Comparison of ENCODE assay signal across 1 cellular context in the genomic region with DNA sequence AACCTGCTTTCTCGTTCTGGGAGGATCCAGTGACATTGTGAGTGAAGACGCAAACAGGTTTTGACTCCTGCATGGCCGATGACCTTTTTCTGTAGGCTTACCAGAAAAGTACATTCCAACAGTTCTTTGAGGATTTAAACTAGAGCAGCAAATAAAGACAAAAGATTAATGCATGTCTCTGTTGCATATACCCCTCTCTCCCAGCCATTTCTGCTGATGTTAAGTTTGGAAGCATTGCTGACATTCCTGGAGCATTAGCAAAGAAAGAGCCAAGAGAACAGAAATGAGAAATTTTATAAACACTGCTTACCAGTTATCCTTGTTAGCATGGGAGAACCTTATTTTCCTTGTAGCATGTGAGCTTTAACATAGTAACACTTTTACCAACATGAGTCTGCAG.
TF ChIP-seq lines count a peak whose summit lies in the region.

No MANE protein-coding gene starts in this region.

TF ChIP-seq in GM23338, 12 proteins besides CTCF, POLR2A, EP300 and RAD21 (continued from another document):
- TF ChIP-seq, protein P1, sequence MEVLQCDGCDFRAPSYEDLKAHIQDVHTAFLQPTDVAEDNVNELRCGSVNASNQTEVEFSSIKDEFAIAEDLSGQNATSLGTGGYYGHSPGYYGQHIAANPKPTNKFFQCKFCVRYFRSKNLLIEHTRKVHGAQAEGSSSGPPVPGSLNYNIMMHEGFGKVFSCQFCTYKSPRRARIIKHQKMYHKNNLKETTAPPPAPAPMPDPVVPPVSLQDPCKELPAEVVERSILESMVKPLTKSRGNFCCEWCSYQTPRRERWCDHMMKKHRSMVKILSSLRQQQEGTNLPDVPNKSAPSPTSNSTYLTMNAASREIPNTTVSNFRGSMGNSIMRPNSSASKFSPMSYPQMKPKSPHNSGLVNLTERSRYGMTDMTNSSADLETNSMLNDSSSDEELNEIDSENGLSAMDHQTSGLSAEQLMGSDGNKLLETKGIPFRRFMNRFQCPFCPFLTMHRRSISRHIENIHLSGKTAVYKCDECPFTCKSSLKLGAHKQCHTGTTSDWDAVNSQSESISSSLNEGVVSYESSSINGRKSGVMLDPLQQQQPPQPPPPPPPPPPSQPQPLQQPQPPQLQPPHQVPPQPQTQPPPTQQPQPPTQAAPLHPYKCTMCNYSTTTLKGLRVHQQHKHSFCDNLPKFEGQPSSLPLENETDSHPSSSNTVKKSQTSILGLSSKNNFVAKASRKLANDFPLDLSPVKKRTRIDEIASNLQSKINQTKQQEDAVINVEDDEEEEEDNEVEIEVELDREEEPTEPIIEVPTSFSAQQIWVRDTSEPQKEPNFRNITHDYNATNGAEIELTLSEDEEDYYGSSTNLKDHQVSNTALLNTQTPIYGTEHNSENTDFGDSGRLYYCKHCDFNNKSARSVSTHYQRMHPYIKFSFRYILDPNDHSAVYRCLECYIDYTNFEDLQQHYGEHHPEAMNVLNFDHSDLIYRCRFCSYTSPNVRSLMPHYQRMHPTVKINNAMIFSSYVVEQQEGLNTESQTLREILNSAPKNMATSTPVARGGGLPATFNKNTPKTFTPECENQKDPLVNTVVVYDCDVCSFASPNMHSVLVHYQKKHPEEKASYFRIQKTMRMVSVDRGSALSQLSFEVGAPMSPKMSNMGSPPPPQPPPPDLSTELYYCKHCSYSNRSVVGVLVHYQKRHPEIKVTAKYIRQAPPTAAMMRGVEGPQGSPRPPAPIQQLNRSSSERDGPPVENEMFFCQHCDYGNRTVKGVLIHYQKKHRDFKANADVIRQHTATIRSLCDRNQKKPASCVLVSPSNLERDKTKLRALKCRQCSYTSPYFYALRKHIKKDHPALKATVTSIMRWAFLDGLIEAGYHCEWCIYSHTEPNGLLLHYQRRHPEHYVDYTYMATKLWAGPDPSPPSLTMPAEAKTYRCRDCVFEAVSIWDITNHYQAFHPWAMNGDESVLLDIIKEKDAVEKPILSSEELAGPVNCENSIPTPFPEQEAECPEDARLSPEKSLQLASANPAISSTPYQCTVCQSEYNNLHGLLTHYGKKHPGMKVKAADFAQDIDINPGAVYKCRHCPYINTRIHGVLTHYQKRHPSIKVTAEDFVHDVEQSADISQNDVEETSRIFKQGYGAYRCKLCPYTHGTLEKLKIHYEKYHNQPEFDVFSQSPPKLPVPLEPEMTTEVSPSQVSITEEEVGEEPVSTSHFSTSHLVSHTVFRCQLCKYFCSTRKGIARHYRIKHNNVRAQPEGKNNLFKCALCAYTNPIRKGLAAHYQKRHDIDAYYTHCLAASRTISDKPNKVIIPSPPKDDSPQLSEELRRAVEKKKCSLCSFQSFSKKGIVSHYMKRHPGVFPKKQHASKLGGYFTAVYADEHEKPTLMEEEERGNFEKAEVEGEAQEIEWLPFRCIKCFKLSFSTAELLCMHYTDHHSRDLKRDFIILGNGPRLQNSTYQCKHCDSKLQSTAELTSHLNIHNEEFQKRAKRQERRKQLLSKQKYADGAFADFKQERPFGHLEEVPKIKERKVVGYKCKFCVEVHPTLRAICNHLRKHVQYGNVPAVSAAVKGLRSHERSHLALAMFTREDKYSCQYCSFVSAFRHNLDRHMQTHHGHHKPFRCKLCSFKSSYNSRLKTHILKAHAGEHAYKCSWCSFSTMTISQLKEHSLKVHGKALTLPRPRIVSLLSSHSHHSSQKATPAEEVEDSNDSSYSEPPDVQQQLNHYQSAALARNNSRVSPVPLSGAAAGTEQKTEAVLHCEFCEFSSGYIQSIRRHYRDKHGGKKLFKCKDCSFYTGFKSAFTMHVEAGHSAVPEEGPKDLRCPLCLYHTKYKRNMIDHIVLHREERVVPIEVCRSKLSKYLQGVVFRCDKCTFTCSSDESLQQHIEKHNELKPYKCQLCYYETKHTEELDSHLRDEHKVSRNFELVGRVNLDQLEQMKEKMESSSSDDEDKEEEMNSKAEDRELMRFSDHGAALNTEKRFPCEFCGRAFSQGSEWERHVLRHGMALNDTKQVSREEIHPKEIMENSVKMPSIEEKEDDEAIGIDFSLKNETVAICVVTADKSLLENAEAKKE (CRISPR knock-in tag; IDR thresholded peaks at IDR 0.05) = no peak
- TF ChIP-seq ZNF331 (CRISPR knock-in tag; IDR thresholded peaks at IDR 0.05; ENCODE audit: low read depth) (no peak), NANOG (IDR thresholded peaks at IDR 0.05; ENCODE audit: borderline replicate concordance) (no peak), STAT1 (IDR thresholded peaks at IDR 0.05; ENCODE audit: unreplicated experiment) (no peak), ZNF114 (CRISPR knock-in tag; IDR thresholded peaks at IDR 0.05) (no peak)
- TF ChIP-seq, protein P2, sequence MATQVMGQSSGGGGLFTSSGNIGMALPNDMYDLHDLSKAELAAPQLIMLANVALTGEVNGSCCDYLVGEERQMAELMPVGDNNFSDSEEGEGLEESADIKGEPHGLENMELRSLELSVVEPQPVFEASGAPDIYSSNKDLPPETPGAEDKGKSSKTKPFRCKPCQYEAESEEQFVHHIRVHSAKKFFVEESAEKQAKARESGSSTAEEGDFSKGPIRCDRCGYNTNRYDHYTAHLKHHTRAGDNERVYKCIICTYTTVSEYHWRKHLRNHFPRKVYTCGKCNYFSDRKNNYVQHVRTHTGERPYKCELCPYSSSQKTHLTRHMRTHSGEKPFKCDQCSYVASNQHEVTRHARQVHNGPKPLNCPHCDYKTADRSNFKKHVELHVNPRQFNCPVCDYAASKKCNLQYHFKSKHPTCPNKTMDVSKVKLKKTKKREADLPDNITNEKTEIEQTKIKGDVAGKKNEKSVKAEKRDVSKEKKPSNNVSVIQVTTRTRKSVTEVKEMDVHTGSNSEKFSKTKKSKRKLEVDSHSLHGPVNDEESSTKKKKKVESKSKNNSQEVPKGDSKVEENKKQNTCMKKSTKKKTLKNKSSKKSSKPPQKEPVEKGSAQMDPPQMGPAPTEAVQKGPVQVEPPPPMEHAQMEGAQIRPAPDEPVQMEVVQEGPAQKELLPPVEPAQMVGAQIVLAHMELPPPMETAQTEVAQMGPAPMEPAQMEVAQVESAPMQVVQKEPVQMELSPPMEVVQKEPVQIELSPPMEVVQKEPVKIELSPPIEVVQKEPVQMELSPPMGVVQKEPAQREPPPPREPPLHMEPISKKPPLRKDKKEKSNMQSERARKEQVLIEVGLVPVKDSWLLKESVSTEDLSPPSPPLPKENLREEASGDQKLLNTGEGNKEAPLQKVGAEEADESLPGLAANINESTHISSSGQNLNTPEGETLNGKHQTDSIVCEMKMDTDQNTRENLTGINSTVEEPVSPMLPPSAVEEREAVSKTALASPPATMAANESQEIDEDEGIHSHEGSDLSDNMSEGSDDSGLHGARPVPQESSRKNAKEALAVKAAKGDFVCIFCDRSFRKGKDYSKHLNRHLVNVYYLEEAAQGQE (IDR thresholded peaks at IDR 0.05; ENCODE audit: unreplicated experiment) = no peak
TF ChIP-seq in GM23338: peak in this region for 0.
